In the genomic region with DNA sequence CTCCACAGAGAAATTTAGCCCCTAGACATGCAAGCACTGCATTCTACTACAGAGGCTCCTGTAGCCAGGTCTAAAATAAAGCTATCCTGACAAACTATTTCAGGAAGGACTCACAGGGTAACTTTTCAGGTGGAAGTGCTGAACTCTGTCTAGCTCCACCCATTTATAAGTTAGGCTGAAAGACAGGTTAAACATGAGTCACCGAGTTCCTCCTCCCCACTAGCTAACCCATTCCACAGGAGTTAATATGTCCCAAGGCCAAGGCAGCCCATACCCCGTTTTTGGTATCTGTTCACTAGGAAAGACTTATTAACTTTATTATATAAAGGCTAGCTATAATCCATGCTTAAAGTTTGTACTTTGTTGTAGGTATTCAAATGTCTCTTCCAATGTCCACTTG, we compare ENCODE assay signal across 24 cellular contexts. TPM values are rescaled to one million over a fixed set of nuclear protein-coding genes. Genes with fewer than 3 reads are reported as not detected.
DNase-seq lines count a peak whose midpoint lies in the region; ATAC-seq, FAIRE-seq and TF ChIP-seq lines count a peak whose summit lies in the region.
"Had no signal": no experiment of that assay in that cellular context is flagged by ENCODE, and none has a peak within 500 bp of the region (broad histone marks: within the 10 kb centered on the region; RNA-seq: fewer than 3 reads in every experiment).

No MANE protein-coding gene starts in this region.

- H3K4me3 Mint-ChIP-seq in CD4-positive, alpha-beta T cell, result peak overlapping the region; percentile 46
- H3K4me3 Mint-ChIP-seq in CD8-positive, alpha-beta memory T cell, result peak overlapping the region in 1 of 7 donors; percentile 38
- H3K4me3 Mint-ChIP-seq: activated naive CD4-positive, alpha-beta T cell treated with anti-CD3 and anti-CD28 coated beads, Interleukin-2, amount 50 U/mL, for 24 hours; activated T-cell treated with anti-CD3 and anti-CD28 coated beads, Interleukin-2, amount 50 U/mL, for 72 hours; endodermal cell; stimulated activated effector memory CD8-positive, alpha-beta T cell treated with anti-CD3 and anti-CD28 coated beads, Interleukin-12 subunit alpha, Interleukin-12 subunit beta, amount 100 ng/mL, for 72 hours had no signal

- H3K27me3 Mint-ChIP-seq in CD4-positive, alpha-beta T cell, result no peaks in the 10 kb centered on the region
- no peaks in the 10 kb centered on the region for H3K27me3 Mint-ChIP-seq in CD8-positive, alpha-beta memory T cell
- H3K27me3 Mint-ChIP-seq: activated naive CD4-positive, alpha-beta T cell treated with anti-CD3 and anti-CD28 coated beads, Interleukin-2, amount 50 U/mL, for 24 hours; CD4-positive, alpha-beta memory T cell had no signal

- TF ChIP-seq CTCF in CD4-positive, alpha-beta T cell (IDR thresholded peaks at IDR 0.05), result no peak
- TF ChIP-seq CTCF in bronchial epithelial cell (IDR thresholded peaks at IDR 0.05; ENCODE audit: insufficient read depth, low read length, severe bottlenecking), result no peak
- TF ChIP-seq CTCF in mucosa of descending colon (IDR thresholded peaks at IDR 0.05), result no peak

- intact Hi-C loops in CD4-positive, alpha-beta T cell (cut with DNase I, micrococcal nuclease), result no loop called here
- intact Hi-C loops in mucosa of descending colon (cut with DNase I, micrococcal nuclease), result no loop called here

- no peak overlapping the region for H3K27ac ChIP-seq in CD4-positive, alpha-beta T cell (ENCODE audit: low read depth, low read length)
- no peak overlapping the region for H3K27ac ChIP-seq in CD8-positive, alpha-beta memory T cell (ENCODE audit: low read depth, low read length)
- H3K27ac ChIP-seq: GM23248, pancreas had no signal

- POLR2A ChIA-PET in CD4-positive, alpha-beta T cell (lab: Charles Lee), result no interaction called here
- POLR2A ChIA-PET in CD8-positive, alpha-beta memory T cell (lab: Charles Lee), result no interaction called here

- peak overlapping the region; percentile 14 for H3K27ac Mint-ChIP-seq in CD4-positive, alpha-beta T cell
- H3K27ac Mint-ChIP-seq in CD8-positive, alpha-beta memory T cell, result peak overlapping the region in 1 of 8 donors; percentile 38
- H3K27ac Mint-ChIP-seq: activated naive CD4-positive, alpha-beta T cell treated with anti-CD3 and anti-CD28 coated beads, Interleukin-2, amount 50 U/mL, for 24 hours; activated T-cell treated with anti-CD3 and anti-CD28 coated beads, Interleukin-2, amount 50 U/mL, for 72 hours; endodermal cell; stimulated activated effector memory CD8-positive, alpha-beta T cell treated with anti-CD3 and anti-CD28 coated beads, Interleukin-12 subunit alpha, Interleukin-12 subunit beta, amount 100 ng/mL, for 72 hours had no signal

- no peaks in the 10 kb centered on the region for H3K27me3 ChIP-seq in CD4-positive, alpha-beta T cell (ENCODE audit: control insufficient read depth, insufficient read depth, low read length)
- no peaks in the 10 kb centered on the region for H3K27me3 ChIP-seq in bronchial epithelial cell (ENCODE audit: control insufficient read depth, insufficient read depth, low read length)
- H3K27me3 ChIP-seq in CD8-positive, alpha-beta memory T cell (ENCODE audit: insufficient read depth, low read length, poor library complexity, severe bottlenecking), result no peaks in the 10 kb centered on the region
- H3K27me3 ChIP-seq: pancreas had no signal

- CTCF ChIA-PET in CD4-positive, alpha-beta T cell (lab: Charles Lee), result no interaction called here
- CTCF ChIA-PET in CD8-positive, alpha-beta memory T cell (lab: Charles Lee), result no interaction called here

- H3K9me3 Mint-ChIP-seq in CD4-positive, alpha-beta T cell, result no peaks in the 10 kb centered on the region
- H3K9me3 Mint-ChIP-seq in CD8-positive, alpha-beta memory T cell, result no peaks in the 10 kb centered on the region
- H3K9me3 Mint-ChIP-seq: activated naive CD4-positive, alpha-beta T cell treated with anti-CD3 and anti-CD28 coated beads, Interleukin-2, amount 50 U/mL, for 24 hours; activated T-cell treated with anti-CD3 and anti-CD28 coated beads, Interleukin-2, amount 50 U/mL, for 72 hours; endodermal cell; stimulated activated effector memory CD8-positive, alpha-beta T cell treated with anti-CD3 and anti-CD28 coated beads, Interleukin-12 subunit alpha, Interleukin-12 subunit beta, amount 100 ng/mL, for 72 hours had no signal

- no peak for ATAC-seq in CD4-positive, alpha-beta T cell (ENCODE audit: poor library complexity)
- ATAC-seq in mucosa of descending colon, result peak; percentile 57
- ATAC-seq in GM19328 (IDR thresholded peaks at IDR 0.05; ENCODE audit: unreplicated experiment), result no peak
- ATAC-seq: activated T-cell treated with anti-CD3 and anti-CD28 coated beads, Interleukin-2, amount 50 U/mL, for 72 hours; pancreas; stimulated activated effector memory CD8-positive, alpha-beta T cell treated with anti-CD3 and anti-CD28 coated beads, Interleukin-12 subunit alpha, Interleukin-12 subunit beta, amount 100 ng/mL, for 72 hours had no signal

- H3K4me1 ChIP-seq in mucosa of descending colon (ENCODE audit: low read depth), result peaks cover 20% of the 10 kb centered on the region
- peaks cover 34% of the 10 kb centered on the region for H3K4me1 ChIP-seq in CD8-positive, alpha-beta memory T cell (ENCODE audit: insufficient read depth, low read length)

- DNase-seq in CD4-positive, alpha-beta T cell, result no peak
- DNase-seq in LoVo (ENCODE audit: low spot score) (peak; percentile 10), bronchial epithelial cell (ENCODE audit: low read depth) (peak; percentile 82), mucosa of descending colon (no peak), occipital lobe (lab: John Stamatoyannopoulos, UW) (no peak)
- no peak for DNase-seq in CD8-positive, alpha-beta memory T cell
- DNase-seq: activated CD4-positive, CD25-positive, alpha-beta regulatory T cell treated with anti-CD3 and anti-CD28 coated beads, Interleukin-2, amount 50 U/mL, for 72 hours; activated T-cell treated with anti-CD3 and anti-CD28 coated beads, Interleukin-2, amount 50 U/mL, for 72 hours; CD4-positive, alpha-beta memory T cell; DMS79; endodermal cell; GM23248; hypothalamus; KG1; kidney; NCI-H510A; NK-92 treated with Interleukin-12 subunit alpha and Interleukin-12 subunit beta, amount 100 ng/mL, for 24 hours; pancreas had no signal

- H3K4me1 Mint-ChIP-seq in CD4-positive, alpha-beta T cell (ENCODE audit: low read depth), result peaks cover 61% of the 10 kb centered on the region
- H3K4me1 Mint-ChIP-seq in CD8-positive, alpha-beta memory T cell, result peaks cover 48 to 84% (median 75%) of the 10 kb centered on the region in 3 donors

- no peak overlapping the region for H3K4me3 ChIP-seq in bronchial epithelial cell (ENCODE audit: low read depth, low read length)
- no peak overlapping the region for H3K4me3 ChIP-seq in mucosa of descending colon
- H3K4me3 ChIP-seq in CD8-positive, alpha-beta memory T cell (ENCODE audit: low read length), result no peak overlapping the region
- H3K4me3 ChIP-seq: GM23248, pancreas had no signal

- H3K36me3 ChIP-seq in bronchial epithelial cell (ENCODE audit: control insufficient read depth, insufficient read depth, low read length) (peaks cover 1% of the 10 kb centered on the region), mucosa of descending colon (ENCODE audit: low read depth) (no peaks in the 10 kb centered on the region)
- no peaks in the 10 kb centered on the region for H3K36me3 ChIP-seq in CD8-positive, alpha-beta memory T cell (ENCODE audit: insufficient read depth, low read length)
- H3K36me3 ChIP-seq: pancreas had no signal

- FAIRE-seq in bronchial epithelial cell (lab: Jason Lieb, UNC), result no peak
- FAIRE-seq: astrocyte, GM12891, GM19239, kidney, pancreas had no signal

- H3K36me3 Mint-ChIP-seq in CD4-positive, alpha-beta T cell (ENCODE audit: low read depth), result peaks cover 33% of the 10 kb centered on the region
- peaks cover 0 to 24% (median 9%) of the 10 kb centered on the region in 3 donors for H3K36me3 Mint-ChIP-seq in CD8-positive, alpha-beta memory T cell

- no peaks in the 10 kb centered on the region for H3K9me3 ChIP-seq in CD4-positive, alpha-beta T cell (ENCODE audit: control insufficient read depth, low read length)
- no peaks in the 10 kb centered on the region for H3K9me3 ChIP-seq in mucosa of descending colon
- H3K9me3 ChIP-seq in CD8-positive, alpha-beta memory T cell (ENCODE audit: low read length), result no peaks in the 10 kb centered on the region
- H3K9me3 ChIP-seq: pancreas had no signal

RNA-seq across cellular contexts. Expression of a gene that starts 3.5 kb away (rescaled TPM):
- total RNA-seq in CD4-positive, alpha-beta T cell, result 10 to 100 TPM; 11.8 to 12.0 TPM
- total RNA-seq in bronchial epithelial cell, result 13.4 and 19.6 TPM in 2 replicates
- 10 to 100 TPM; 13.2 to 24.7 (median 14.0) TPM for total RNA-seq in mucosa of descending colon
- 27.6 TPM for total RNA-seq in occipital lobe
- 10 to 100 TPM; 30.9 to 32.7 TPM for total RNA-seq in CD8-positive, alpha-beta memory T cell
- 31.0 TPM for polyA plus RNA-seq in CD8-positive, alpha-beta memory T cell

Comparison
In these comparisons a context has a peak if more than half of its experiments do, and no peak if none do; other contexts are left out.
1. DNase-seq: peak in LoVo (single experiment) and bronchial epithelial cell (single experiment); none in CD4-positive, alpha-beta T cell (0 of 10), mucosa of descending colon (0 of 3), occipital lobe (single experiment) and CD8-positive, alpha-beta memory T cell (0 of 5).